In the genomic region with DNA sequence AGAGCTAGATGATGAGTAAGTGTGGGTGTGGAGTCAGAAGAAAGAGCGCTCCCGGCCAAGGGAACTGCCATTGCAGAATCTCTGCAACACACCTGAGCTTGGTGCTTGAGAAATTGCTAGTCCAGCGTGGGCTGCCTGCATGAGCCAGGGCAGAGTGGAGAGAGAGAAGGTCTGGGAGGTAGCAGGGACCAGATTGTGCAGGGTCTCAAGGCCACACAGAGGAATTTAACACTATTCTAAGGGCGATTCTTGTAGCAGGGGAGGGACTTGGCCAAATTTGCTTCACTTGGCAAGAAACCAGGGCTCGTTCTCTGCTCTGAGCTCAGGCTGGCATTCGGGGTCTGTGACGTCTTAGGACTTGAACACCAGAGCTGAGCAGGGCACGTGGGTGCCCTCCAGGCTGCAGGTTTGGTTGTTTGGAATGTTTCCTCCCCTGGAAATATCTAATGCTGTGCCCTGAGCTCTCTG, we compare ENCODE assay signal across 8 cellular contexts. TPM values are rescaled to one million over a fixed set of nuclear protein-coding genes. Genes with fewer than 3 reads are reported as not detected.
DNase-seq lines count a peak whose midpoint lies in the region; ATAC-seq and TF ChIP-seq lines count a peak whose summit lies in the region.

No MANE protein-coding gene starts in this region.

- H3K4me3 ChIP-seq in esophagus squamous epithelium: peak overlapping the region in 1 of 4 donors; percentile 48
- H3K4me3 ChIP-seq in neural progenitor cell: no peak overlapping the region

- H3K9me3 Mint-ChIP-seq in CD14-positive monocyte (no peaks in the 10 kb centered on the region), neural progenitor cell (no peaks in the 10 kb centered on the region)

- H3K27me3 ChIP-seq in esophagus squamous epithelium: no peaks in the 10 kb centered on the region
- no peaks in the 10 kb centered on the region for H3K27me3 ChIP-seq in neural progenitor cell

- H3K27ac Mint-ChIP-seq in CD14-positive monocyte (no peak overlapping the region), neural progenitor cell (peak overlapping the region; percentile 60)

- H4K20me1 ChIP-seq in neural progenitor cell (ENCODE audit: low read depth): peaks cover 3% of the 10 kb centered on the region

- no peak overlapping the region for H3K4me2 ChIP-seq in neural progenitor cell

- H3K4me3 Mint-ChIP-seq in CD14-positive monocyte (peak overlapping the region; percentile 59 to 79), neural progenitor cell (no peak overlapping the region)

- H3K4me1 ChIP-seq in esophagus squamous epithelium (peaks cover 26 to 79% (median 45%) of the 10 kb centered on the region in 3 donors), neural progenitor cell (peaks cover 12% of the 10 kb centered on the region)

- WGBS in esophagus squamous epithelium, 2 donors: 26 to 33% methylated on average over 4 to 8 of the region's 8 CpGs

- H3K9me3 ChIP-seq in esophagus squamous epithelium (no peaks in the 10 kb centered on the region), neural progenitor cell (ENCODE audit: low read depth) (no peaks in the 10 kb centered on the region)

- H3F3A ChIP-seq in neural progenitor cell (ENCODE audit: low read depth): peaks cover 5% of the 10 kb centered on the region

- no peak for TF ChIP-seq POLR2A in esophagus squamous epithelium (IDR thresholded peaks at IDR 0.05)

- H3K4me1 Mint-ChIP-seq in CD14-positive monocyte: peaks cover 23% of the 10 kb centered on the region
- peaks cover 28% of the 10 kb centered on the region for H3K4me1 Mint-ChIP-seq in neural progenitor cell

- ATAC-seq in GM21381 (IDR thresholded peaks at IDR 0.05; ENCODE audit: unreplicated experiment) (no peak), HG03159 (IDR thresholded peaks at IDR 0.05; ENCODE audit: unreplicated experiment) (no peak)

- DNase-seq in CD14-positive monocyte (ENCODE audit: low spot score) (no peak), SK-MEL-5 (ENCODE audit: low read depth, low spot score) (peak; percentile 15), esophagus squamous epithelium (lab: John Stamatoyannopoulos, UW) (no peak), neural progenitor cell (ENCODE audit: low spot score) (no peak), HK-2 (ENCODE audit: unreplicated experiment) (no peak)
- no peak for DNase-seq in effector CD4-positive, alpha-beta T cell

- TF ChIP-seq CTCF in CD14-positive monocyte (IDR thresholded peaks at IDR 0.05): no peak
- TF ChIP-seq CTCF in esophagus squamous epithelium (IDR thresholded peaks at IDR 0.05): no peak
- TF ChIP-seq CTCF in neural progenitor cell (IDR thresholded peaks at IDR 0.05): no peak

- in situ Hi-C loops in SK-MEL-5 (cut with HindIII; ENCODE audit: low pct_unique_long_range_greater_than_20kb, low sequenced_read_pairs): no loop called here

- H3K27ac ChIP-seq in esophagus squamous epithelium (peak overlapping the region; percentile 68 to 84 (median 68)), neural progenitor cell (peak overlapping the region; percentile 20)

- H3K36me3 Mint-ChIP-seq in CD14-positive monocyte: peaks cover 0 to 2% of the 10 kb centered on the region in 2 donors
- no peaks in the 10 kb centered on the region for H3K36me3 Mint-ChIP-seq in neural progenitor cell

- H3K27me3 Mint-ChIP-seq in CD14-positive monocyte (ENCODE audit: low read depth in 3 of 3) (peaks cover 0 to 4% (median 3%) of the 10 kb centered on the region in 3 donors), neural progenitor cell (ENCODE audit: insufficient read depth, low read depth) (peaks cover 3% of the 10 kb centered on the region)

- no peak overlapping the region for H2AFZ ChIP-seq in neural progenitor cell (replicated peaks)

- no peaks in the 10 kb centered on the region for H3K79me2 ChIP-seq in neural progenitor cell (ENCODE audit: low read depth)

- H3K9ac ChIP-seq in neural progenitor cell: no peak overlapping the region

- intact Hi-C loops in CD14-positive monocyte (cut with micrococcal nuclease) (no loop called here), esophagus squamous epithelium (cut with DNase I) (no loop called here)

- H3K36me3 ChIP-seq in esophagus squamous epithelium: no peaks in the 10 kb centered on the region
- no peaks in the 10 kb centered on the region for H3K36me3 ChIP-seq in neural progenitor cell

RNA-seq across cellular contexts. Expression of a gene that starts 53.5 kb away (rescaled TPM):
- 1 to 10 TPM in 1 of 2 donors, under 1 TPM in 1; 0.69 to 1.0 TPM for polyA plus RNA-seq in CD14-positive monocyte
- total RNA-seq in SK-MEL-5 (2014; rRNA removed; shearing (Covaris generic)): 4.4 and 7.0 TPM in 2 replicates
- polyA plus RNA-seq in SK-MEL-5 (2015; cell fraction: cytosol; rRNA removed): 4.6 and 6.7 TPM in 2 replicates
- polyA plus RNA-seq in SK-MEL-5 (2015; cell fraction: nucleus; rRNA removed): 1.6 and 1.9 TPM in 2 replicates
- 1 to 10 TPM in 1 of 4 donors, under 1 TPM in 3; 0.18 to 2.3 (median 0.54) TPM for total RNA-seq in esophagus squamous epithelium
- 15.3 and 24.1 TPM in 2 replicates for total RNA-seq in neural progenitor cell (ENCODE audit: low replicate concordance)
